ENCODE assay signal across 2 cellular contexts in the genomic region with DNA sequence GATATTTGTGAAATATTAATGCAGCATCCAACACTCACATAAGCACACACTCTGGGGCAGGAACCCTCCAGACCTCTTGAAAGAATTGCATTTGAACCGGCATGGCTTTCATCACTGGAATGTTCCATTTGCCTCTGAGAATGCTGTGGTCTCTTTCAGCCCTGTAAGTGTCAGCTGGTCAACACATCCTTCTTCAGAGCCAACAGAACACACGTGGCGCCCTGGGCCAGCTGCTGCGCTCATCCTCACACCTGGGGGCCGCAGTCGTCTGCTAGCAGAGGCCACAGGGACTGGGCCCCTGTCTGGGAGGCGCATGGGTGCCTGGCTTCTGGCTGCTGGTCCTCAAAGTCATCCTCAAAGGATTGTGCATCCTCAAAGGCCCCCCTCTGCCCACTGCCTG.
TF ChIP-seq lines count a peak whose summit lies in the region.

No MANE protein-coding gene starts in this region.

TF ChIP-seq in HepG2, 621 proteins besides CTCF, POLR2A, EP300 and RAD21:
- no peak for TF ChIP-seq SKI (IDR thresholded peaks at IDR 0.05; ENCODE audit: partially characterized antibody)
- no peak for TF ChIP-seq ZNF30 (CRISPR knock-in tag; IDR thresholded peaks at IDR 0.05)
- no peak for TF ChIP-seq RORA (CRISPR knock-in tag; IDR thresholded peaks at IDR 0.05)
- TF ChIP-seq BHLHE40 (IDR thresholded peaks at IDR 0.05; ENCODE audit: low read length), result no peak
- TF ChIP-seq ZNF234 (CRISPR knock-in tag; conservative IDR thresholded peaks at IDR 0.05), result no peak
- TF ChIP-seq, protein P1, sequence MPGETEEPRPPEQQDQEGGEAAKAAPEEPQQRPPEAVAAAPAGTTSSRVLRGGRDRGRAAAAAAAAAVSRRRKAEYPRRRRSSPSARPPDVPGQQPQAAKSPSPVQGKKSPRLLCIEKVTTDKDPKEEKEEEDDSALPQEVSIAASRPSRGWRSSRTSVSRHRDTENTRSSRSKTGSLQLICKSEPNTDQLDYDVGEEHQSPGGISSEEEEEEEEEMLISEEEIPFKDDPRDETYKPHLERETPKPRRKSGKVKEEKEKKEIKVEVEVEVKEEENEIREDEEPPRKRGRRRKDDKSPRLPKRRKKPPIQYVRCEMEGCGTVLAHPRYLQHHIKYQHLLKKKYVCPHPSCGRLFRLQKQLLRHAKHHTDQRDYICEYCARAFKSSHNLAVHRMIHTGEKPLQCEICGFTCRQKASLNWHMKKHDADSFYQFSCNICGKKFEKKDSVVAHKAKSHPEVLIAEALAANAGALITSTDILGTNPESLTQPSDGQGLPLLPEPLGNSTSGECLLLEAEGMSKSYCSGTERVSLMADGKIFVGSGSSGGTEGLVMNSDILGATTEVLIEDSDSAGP (CRISPR knock-in tag; IDR thresholded peaks at IDR 0.05; ENCODE audit: borderline replicate concordance), result no peak
- no peak for TF ChIP-seq MIER3 (CRISPR knock-in tag; IDR thresholded peaks at IDR 0.05; ENCODE audit: borderline replicate concordance)
- TF ChIP-seq RARG (CRISPR knock-in tag; IDR thresholded peaks at IDR 0.05; ENCODE audit: low read depth), result no peak
- no peak for TF ChIP-seq KDM5B (CRISPR knock-in tag; IDR thresholded peaks at IDR 0.05; ENCODE audit: borderline replicate concordance)
- no peak for TF ChIP-seq GATA4 (IDR thresholded peaks at IDR 0.05; ENCODE audit: borderline replicate concordance, low read depth)
- no peak for TF ChIP-seq HNF4A (CRISPR knock-in tag; IDR thresholded peaks at IDR 0.05)
- TF ChIP-seq, protein P2, sequence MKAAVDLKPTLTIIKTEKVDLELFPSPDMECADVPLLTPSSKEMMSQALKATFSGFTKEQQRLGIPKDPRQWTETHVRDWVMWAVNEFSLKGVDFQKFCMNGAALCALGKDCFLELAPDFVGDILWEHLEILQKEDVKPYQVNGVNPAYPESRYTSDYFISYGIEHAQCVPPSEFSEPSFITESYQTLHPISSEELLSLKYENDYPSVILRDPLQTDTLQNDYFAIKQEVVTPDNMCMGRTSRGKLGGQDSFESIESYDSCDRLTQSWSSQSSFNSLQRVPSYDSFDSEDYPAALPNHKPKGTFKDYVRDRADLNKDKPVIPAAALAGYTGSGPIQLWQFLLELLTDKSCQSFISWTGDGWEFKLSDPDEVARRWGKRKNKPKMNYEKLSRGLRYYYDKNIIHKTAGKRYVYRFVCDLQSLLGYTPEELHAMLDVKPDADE (CRISPR knock-in tag; IDR thresholded peaks at IDR 0.05), result no peak
- TF ChIP-seq ZNF720 (CRISPR knock-in tag; IDR thresholded peaks at IDR 0.05), result no peak
TF ChIP-seq in HepG2: peak in this region for 0.

TF ChIP-seq in endothelial cell of umbilical vein, 7 proteins besides CTCF, POLR2A, EP300 and RAD21:
- TF ChIP-seq JUN (IDR thresholded peaks at IDR 0.05; ENCODE audit: borderline replicate concordance, insufficient read depth, insufficient read length, low read depth) (no peak), POLR2AphosphoS5 (IDR thresholded peaks at IDR 0.05; ENCODE audit: insufficient read depth, low read depth, low read length) (no peak), MYC (IDR thresholded peaks at IDR 0.05; ENCODE audit: low read depth, low read length) (no peak), EZH2 (IDR thresholded peaks at IDR 0.05; ENCODE audit: borderline replicate concordance, low read depth, low read length, severe bottlenecking) (no peak), GATA2 (IDR thresholded peaks at IDR 0.05; ENCODE audit: insufficient read depth, insufficient read length, low read depth, low read length) (no peak), FOS (IDR thresholded peaks at IDR 0.05; ENCODE audit: borderline replicate concordance, insufficient read depth, low read length) (no peak)
- TF ChIP-seq, protein P3, sequence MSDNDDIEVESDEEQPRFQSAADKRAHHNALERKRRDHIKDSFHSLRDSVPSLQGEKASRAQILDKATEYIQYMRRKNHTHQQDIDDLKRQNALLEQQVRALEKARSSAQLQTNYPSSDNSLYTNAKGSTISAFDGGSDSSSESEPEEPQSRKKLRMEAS (IDR thresholded peaks at IDR 0.05; ENCODE audit: insufficient read depth, insufficient read length), result no peak
